In genomic region chr19:12947702-12948596, GRCh38 we compare ENCODE assay signal across 13 cellular contexts. TPM values are rescaled to one million over a fixed set of nuclear protein-coding genes. Genes with fewer than 3 reads are reported as not detected.
DNase-seq lines count a peak whose midpoint lies in the region; ATAC-seq and TF ChIP-seq lines count a peak whose summit lies in the region.
"Had no signal": no experiment of that assay in that cellular context is flagged by ENCODE, and none has a peak within 500 bp of the region (broad histone marks: within the 10 kb centered on the region; RNA-seq: fewer than 3 reads in every experiment).

No MANE protein-coding gene starts in this region.

- H3K9ac ChIP-seq in skeletal muscle tissue (ENCODE audit: low read depth in 1 of 3, low read length in 3 of 3): peak overlapping the region; percentile 47 to 85 (median 59)

- H2AFZ ChIP-seq in PC-9: no peak overlapping the region

- no peaks in the 10 kb centered on the region for H3K9me3 Mint-ChIP-seq in activated naive CD4-positive, alpha-beta T cell treated with anti-CD3 and anti-CD28 coated beads, Interleukin-2, amount 10 ng/mL, durations not matched to agents 7 days and 5 days
- no peaks in the 10 kb centered on the region for H3K9me3 Mint-ChIP-seq in activated naive CD4-positive, alpha-beta T cell treated with anti-CD3 and anti-CD28 coated beads for 36 hours
- H3K9me3 Mint-ChIP-seq: memory B cell had no signal

- no peaks in the 10 kb centered on the region for H3K9me2 ChIP-seq in PC-9 (ENCODE audit: insufficient read depth)

- H3K27me3 Mint-ChIP-seq in activated naive CD4-positive, alpha-beta T cell treated with anti-CD3 and anti-CD28 coated beads, Interleukin-2, amount 10 ng/mL, durations not matched to agents 7 days and 5 days: peaks cover 5% of the 10 kb centered on the region
- H3K27me3 Mint-ChIP-seq in activated naive CD4-positive, alpha-beta T cell treated with anti-CD3 and anti-CD28 coated beads for 36 hours (ENCODE audit: low read depth): no peaks in the 10 kb centered on the region
- H3K27me3 Mint-ChIP-seq: memory B cell had no signal

- H3K79me2 ChIP-seq in PC-9 (ENCODE audit: low read depth): peaks cover 32% of the 10 kb centered on the region

- H3K27ac ChIP-seq in PC-9 (no peak overlapping the region), skeletal muscle tissue (ENCODE audit: low read depth, low read length) (peak overlapping the region; percentile 52)

- H3K4me2 ChIP-seq in PC-9: peak overlapping the region; percentile 97

- TF ChIP-seq CTCF in PC-9 (conservative IDR thresholded peaks at IDR 0.05): no peak

- no peak for DNase-seq in activated naive CD4-positive, alpha-beta T cell treated with anti-CD3 and anti-CD28 coated beads, Interleukin-2, amount 10 ng/mL, durations not matched to agents 7 days and 5 days
- no peak for DNase-seq in activated naive CD4-positive, alpha-beta T cell treated with anti-CD3 and anti-CD28 coated beads for 36 hours
- DNase-seq in PC-9 (no peak), erythroblast (lab: John Stamatoyannopoulos, UW) (peak; percentile 99 to 100), head of caudate nucleus (no peak), ACHN (no peak)
- DNase-seq: foreskin melanocyte, KG1, NCI-H2227 treated with DMSO at 0.1 percent for 48 hours had no signal

- peaks cover 77% of the 10 kb centered on the region for H3K36me3 Mint-ChIP-seq in activated naive CD4-positive, alpha-beta T cell treated with anti-CD3 and anti-CD28 coated beads, Interleukin-2, amount 10 ng/mL, durations not matched to agents 7 days and 5 days
- H3K36me3 Mint-ChIP-seq in activated naive CD4-positive, alpha-beta T cell treated with anti-CD3 and anti-CD28 coated beads for 36 hours (ENCODE audit: low read depth): peaks cover 71% of the 10 kb centered on the region

- H3K4me1 ChIP-seq in PC-9 (replicated peaks; ENCODE audit: insufficient read depth) (peaks cover 23% of the 10 kb centered on the region), skeletal muscle tissue (ENCODE audit: control insufficient read depth in 3 of 3, insufficient read depth in 3 of 3, low read length in 3 of 3) (peaks cover 43 to 61% (median 52%) of the 10 kb centered on the region in 3 donors)

- no TSS peak for BruUV-seq in PC-9 (replicated peaks; lab: Mats Ljungman, UMichigan)

- no peak for ATAC-seq in GM19023 (IDR thresholded peaks at IDR 0.05; ENCODE audit: unreplicated experiment)

- TF ChIP-seq POLR2A in erythroblast (IDR thresholded peaks at IDR 0.05; ENCODE audit: low read length): peak; percentile 95

- POLR2A ChIA-PET in PC-9 (lab: Charles Lee; ENCODE audit: unreplicated experiment): interaction anchor here (0.7 kb wide), 1 partner anchor 103 kb away, joined by 5 read pairs; no protein-coding TSS in a partner anchor

- no peak overlapping the region for H3K27ac Mint-ChIP-seq in activated naive CD4-positive, alpha-beta T cell treated with anti-CD3 and anti-CD28 coated beads, Interleukin-2, amount 10 ng/mL, durations not matched to agents 7 days and 5 days
- no peak overlapping the region for H3K27ac Mint-ChIP-seq in activated naive CD4-positive, alpha-beta T cell treated with anti-CD3 and anti-CD28 coated beads for 36 hours
- H3K27ac Mint-ChIP-seq: memory B cell had no signal

- peak overlapping the region; percentile 45 for H3K4me3 Mint-ChIP-seq in activated naive CD4-positive, alpha-beta T cell treated with anti-CD3 and anti-CD28 coated beads, Interleukin-2, amount 10 ng/mL, durations not matched to agents 7 days and 5 days
- H3K4me3 Mint-ChIP-seq in activated naive CD4-positive, alpha-beta T cell treated with anti-CD3 and anti-CD28 coated beads for 36 hours: no peak overlapping the region
- H3K4me3 Mint-ChIP-seq: memory B cell had no signal

- intact Hi-C loops in activated naive CD4-positive, alpha-beta T cell treated with anti-CD3 and anti-CD28 coated beads for 36 hours (cut with micrococcal nuclease): no loop called here
- intact Hi-C loops in PC-9 (cut with micrococcal nuclease; ENCODE audit: unreplicated experiment): no loop called here
- intact Hi-C loops in head of caudate nucleus (cut with DNase I): no loop called here

- CTCF ChIA-PET in activated naive CD4-positive, alpha-beta T cell treated with anti-CD3 and anti-CD28 coated beads, Interleukin-2, amount 10 ng/mL, durations not matched to agents 7 days and 5 days (lab: Charles Lee): interaction anchor here (1.2 to 1.3 kb wide), 2 partner anchors 17 to 63 kb away, joined by 3 to 7 read pairs; no protein-coding TSS in a partner anchor
- CTCF ChIA-PET in activated naive CD4-positive, alpha-beta T cell treated with anti-CD3 and anti-CD28 coated beads for 36 hours (lab: Charles Lee): interaction anchor here (1.0 to 2.8 kb wide), 3 partner anchors 15 to 146 kb away, joined by 3 to 17 read pairs (median 3); no protein-coding TSS in a partner anchor
- CTCF ChIA-PET in PC-9 (lab: Charles Lee): no interaction called here

- H3K27me3 ChIP-seq in PC-9 (ENCODE audit: insufficient read depth, low read depth) (no peaks in the 10 kb centered on the region), skeletal muscle tissue (ENCODE audit: control insufficient read depth in 3 of 3, insufficient read depth in 3 of 3, low read length in 3 of 3) (no peaks in the 10 kb centered on the region)

- H3K36me3 ChIP-seq in PC-9 (ENCODE audit: low read depth) (peaks cover 45% of the 10 kb centered on the region), skeletal muscle tissue (ENCODE audit: control insufficient read depth in 3 of 3, insufficient read depth in 3 of 3, low read length in 3 of 3) (peaks cover 51 to 63% (median 55%) of the 10 kb centered on the region in 3 donors)

- in situ Hi-C loops in ACHN (cut with HindIII; ENCODE audit: low pct_ligation_motif_present, low pct_unique_long_range_greater_than_20kb, low sequenced_read_pairs): no loop called here

- H3K4me1 Mint-ChIP-seq in activated naive CD4-positive, alpha-beta T cell treated with anti-CD3 and anti-CD28 coated beads, Interleukin-2, amount 10 ng/mL, durations not matched to agents 7 days and 5 days: peaks cover 53% of the 10 kb centered on the region
- peaks cover 48% of the 10 kb centered on the region for H3K4me1 Mint-ChIP-seq in activated naive CD4-positive, alpha-beta T cell treated with anti-CD3 and anti-CD28 coated beads for 36 hours (ENCODE audit: low read depth)

- H3K4me3 ChIP-seq in PC-9: no peak overlapping the region
- H3K4me3 ChIP-seq in skeletal muscle tissue (ENCODE audit: low read length in 3 of 3): peak overlapping the region in 1 of 3 donors; percentile 24

- peaks cover 91% of the 10 kb centered on the region for H3F3A ChIP-seq in PC-9 (ENCODE audit: insufficient read depth, low read depth)

- H3K9me3 ChIP-seq in PC-9 (ENCODE audit: insufficient read depth, low read depth) (no peaks in the 10 kb centered on the region), skeletal muscle tissue (ENCODE audit: control insufficient read depth in 3 of 3, low read length in 3 of 3) (no peaks in the 10 kb centered on the region)

- H4K20me1 ChIP-seq in PC-9 (ENCODE audit: insufficient read depth): peaks cover 36% of the 10 kb centered on the region

RNA-seq across cellular contexts. Expression of gene RAD23A, which starts 2.3 kb away (rescaled TPM):
- total RNA-seq in activated naive CD4-positive, alpha-beta T cell treated with anti-CD3 and anti-CD28 coated beads for 36 hours: 100 to 1,000 TPM; 219 to 223 TPM
- total RNA-seq in PC-9 (2021): 186 and 187 TPM in 2 replicates
- total RNA-seq in skeletal muscle tissue: 57.9 TPM

RNA-seq across cellular contexts. Expression of gene GADD45GIP1, which starts 9.1 kb away (rescaled TPM):
- 10 to 100 TPM; 27.4 to 28.6 TPM for total RNA-seq in activated naive CD4-positive, alpha-beta T cell treated with anti-CD3 and anti-CD28 coated beads for 36 hours
- total RNA-seq in PC-9 (2021): 29.1 and 32.5 TPM in 2 replicates
- 21.4 TPM for total RNA-seq in skeletal muscle tissue

RNA-seq across cellular contexts. Expression of gene CALR, which starts 9.5 kb away (rescaled TPM):
- total RNA-seq in activated naive CD4-positive, alpha-beta T cell treated with anti-CD3 and anti-CD28 coated beads for 36 hours: 100 to 1,000 TPM; 407 to 431 TPM
- total RNA-seq in PC-9 (2021): 606 and 727 TPM in 2 replicates
- total RNA-seq in skeletal muscle tissue: 382 TPM

RNA-seq across cellular contexts. Expression of gene FARSA, which starts 14.4 kb away (rescaled TPM):
- total RNA-seq in activated naive CD4-positive, alpha-beta T cell treated with anti-CD3 and anti-CD28 coated beads for 36 hours: 10 to 100 TPM; 77.9 to 82.8 TPM
- total RNA-seq in PC-9 (2021) (53.7 and 76.5 TPM in 2 replicates), skeletal muscle tissue (49.1 TPM)

RNA-seq across cellular contexts. Expression of gene DAND5, which starts 21.4 kb away (rescaled TPM):
- total RNA-seq in activated naive CD4-positive, alpha-beta T cell treated with anti-CD3 and anti-CD28 coated beads for 36 hours: not detected
- total RNA-seq in PC-9 (2021) (0.20 and 0.28 TPM in 2 replicates), skeletal muscle tissue (not detected)
- total RNA-seq: SK-MEL-5 had no signal

Comparison
In these comparisons a context has a peak if more than half of its experiments do, and no peak if none do; other contexts are left out.
1. DNase-seq: peak in erythroblast (2 of 2); none in activated naive CD4-positive, alpha-beta T cell treated with anti-CD3 and anti-CD28 coated beads, Interleukin-2, amount 10 ng/mL, durations not matched to agents 7 days and 5 days (single experiment), activated naive CD4-positive, alpha-beta T cell treated with anti-CD3 and anti-CD28 coated beads for 36 hours (single experiment), PC-9 (0 of 2), head of caudate nucleus (0 of 42) and ACHN (single experiment).